8 cellular contexts compared by ENCODE assay signal in genomic region chr3:194070220-194070633, GRCh38.
DNase-seq lines count a peak whose midpoint lies in the region; ATAC-seq and TF ChIP-seq lines count a peak whose summit lies in the region.

No MANE protein-coding gene starts in this region.

- H3K9ac ChIP-seq in Loucy (ENCODE audit: low read depth, low read length, poor library complexity, severe bottlenecking) (peak overlapping the region; percentile 66), neural progenitor cell (no peak overlapping the region)

- DNase-seq in CD14-positive monocyte (ENCODE audit: low spot score) (no peak), neural progenitor cell (ENCODE audit: low spot score) (no peak), hepatic stellate cell (ENCODE audit: low spot score) (no peak), SK-N-DZ (ENCODE audit: low spot score) (no peak)

- H3K27ac Mint-ChIP-seq in CD14-positive monocyte (peak overlapping the region in 6 of 7 donors; percentile 81 to 92 (median 84)), neural progenitor cell (no peak overlapping the region)
- H3K27ac Mint-ChIP-seq in dendritic cell treated with granulocyte-macrophage colony-stimulating factor and Interleukin-4, amounts not matched to agents 40 ng/mL and 50 ng/mL, for 4 days: peak overlapping the region; percentile 37

- ATAC-seq in GM19035 (IDR thresholded peaks at IDR 0.05; ENCODE audit: unreplicated experiment) (no peak), GM21515 (IDR thresholded peaks at IDR 0.05; ENCODE audit: unreplicated experiment) (no peak)

- H3K4me2 ChIP-seq in Loucy (ENCODE audit: low read depth, low read length, poor library complexity, severe bottlenecking) (peak overlapping the region; percentile 60), neural progenitor cell (peak overlapping the region; percentile 78)

- H3K4me1 Mint-ChIP-seq in CD14-positive monocyte (peaks cover 38% of the 10 kb centered on the region), neural progenitor cell (peaks cover 17% of the 10 kb centered on the region)
- peaks cover 35% of the 10 kb centered on the region for H3K4me1 Mint-ChIP-seq in dendritic cell treated with granulocyte-macrophage colony-stimulating factor and Interleukin-4, amounts not matched to agents 40 ng/mL and 50 ng/mL, for 4 days (ENCODE audit: low read depth)

- H3K4me3 Mint-ChIP-seq in CD14-positive monocyte (peak overlapping the region; percentile 72 to 84), neural progenitor cell (peak overlapping the region; percentile 82)
- peak overlapping the region; percentile 72 for H3K4me3 Mint-ChIP-seq in dendritic cell treated with granulocyte-macrophage colony-stimulating factor and Interleukin-4, amounts not matched to agents 40 ng/mL and 50 ng/mL, for 4 days

- peaks cover 27 to 47% (median 28%) of the 10 kb centered on the region in 3 donors for H3K27me3 Mint-ChIP-seq in CD14-positive monocyte (ENCODE audit: low read depth in 3 of 3)
- peaks cover 74% of the 10 kb centered on the region for H3K27me3 Mint-ChIP-seq in dendritic cell treated with granulocyte-macrophage colony-stimulating factor and Interleukin-4, amounts not matched to agents 40 ng/mL and 50 ng/mL, for 4 days
- H3K27me3 Mint-ChIP-seq in neural progenitor cell (ENCODE audit: insufficient read depth, low read depth): peaks cover 27% of the 10 kb centered on the region

- H2AFZ ChIP-seq in Loucy (ENCODE audit: low read length): peak overlapping the region; percentile 25; the same call in 1 of the 2 replicates
- peak overlapping the region; percentile 60 for H2AFZ ChIP-seq in neural progenitor cell (replicated peaks)

- H3K4me3 ChIP-seq in Loucy (ENCODE audit: low read length, poor library complexity, severe bottlenecking) (peak overlapping the region; percentile 72), neural progenitor cell (no peak overlapping the region)

- peaks cover 0 to 19% (median 8%) of the 10 kb centered on the region in 7 donors for H3K9me3 Mint-ChIP-seq in CD14-positive monocyte
- H3K9me3 Mint-ChIP-seq in dendritic cell treated with granulocyte-macrophage colony-stimulating factor and Interleukin-4, amounts not matched to agents 40 ng/mL and 50 ng/mL, for 4 days: peaks cover 15% of the 10 kb centered on the region
- peaks cover 37% of the 10 kb centered on the region for H3K9me3 Mint-ChIP-seq in neural progenitor cell

- no peaks in the 10 kb centered on the region for H3K27me3 ChIP-seq in Loucy (ENCODE audit: insufficient read depth, low read length, poor library complexity, severe bottlenecking)
- H3K27me3 ChIP-seq in neural progenitor cell: peaks cover 34% of the 10 kb centered on the region

- no peak for TF ChIP-seq CTCF in CD14-positive monocyte (IDR thresholded peaks at IDR 0.05)
- TF ChIP-seq CTCF in Loucy (conservative IDR thresholded peaks at IDR 0.05; ENCODE audit: low read length): no peak
- TF ChIP-seq CTCF in neural progenitor cell (IDR thresholded peaks at IDR 0.05): no peak

- H3K27ac ChIP-seq in neural progenitor cell: no peak overlapping the region

- no peaks in the 10 kb centered on the region for H3K79me2 ChIP-seq in Loucy (ENCODE audit: insufficient read depth, low read length)
- no peaks in the 10 kb centered on the region for H3K79me2 ChIP-seq in neural progenitor cell (ENCODE audit: low read depth)

- intact Hi-C loops in CD14-positive monocyte (cut with micrococcal nuclease): loop anchor here (2.0 to 5.0 kb wide), 3 partner anchors 19 to 67 kb away; partner anchors contain the start of gene HES1 (in 2 of the 2)
- intact Hi-C loops in dendritic cell treated with granulocyte-macrophage colony-stimulating factor and Interleukin-4, amounts not matched to agents 40 ng/mL and 50 ng/mL, for 4 days (cut with micrococcal nuclease): no loop called here

- H3F3A ChIP-seq in Loucy (ENCODE audit: low read depth) (no peaks in the 10 kb centered on the region), neural progenitor cell (ENCODE audit: low read depth) (peaks cover 16% of the 10 kb centered on the region)

- H3K36me3 ChIP-seq in Loucy (ENCODE audit: insufficient read depth, low read length) (no peaks in the 10 kb centered on the region), neural progenitor cell (peaks cover 9% of the 10 kb centered on the region)

- H3K9me2 ChIP-seq in Loucy (replicated peaks; ENCODE audit: low read depth, low read length): no peaks in the 10 kb centered on the region

- H3K9me3 ChIP-seq in Loucy (ENCODE audit: insufficient read depth, low read depth, low read length) (no peaks in the 10 kb centered on the region), neural progenitor cell (ENCODE audit: low read depth) (no peaks in the 10 kb centered on the region)

- peaks cover 6 to 9% of the 10 kb centered on the region in 2 donors for H3K36me3 Mint-ChIP-seq in CD14-positive monocyte
- H3K36me3 Mint-ChIP-seq in dendritic cell treated with granulocyte-macrophage colony-stimulating factor and Interleukin-4, amounts not matched to agents 40 ng/mL and 50 ng/mL, for 4 days (ENCODE audit: low read depth): no peaks in the 10 kb centered on the region
- peaks cover 7% of the 10 kb centered on the region for H3K36me3 Mint-ChIP-seq in neural progenitor cell

- peaks cover 36% of the 10 kb centered on the region for H3K4me1 ChIP-seq in Loucy (ENCODE audit: insufficient read depth, low read length, poor library complexity, severe bottlenecking)
- H3K4me1 ChIP-seq in neural progenitor cell: no peaks in the 10 kb centered on the region

- H4K20me1 ChIP-seq in Loucy (ENCODE audit: insufficient read depth, low read length, poor library complexity, severe bottlenecking) (no peaks in the 10 kb centered on the region), neural progenitor cell (ENCODE audit: low read depth) (no peaks in the 10 kb centered on the region)
